In genomic region chr20:35316086-35316485, GRCh38 we compare ENCODE assay signal across 22 cellular contexts. TPM values are rescaled to one million over a fixed set of nuclear protein-coding genes. Genes with fewer than 3 reads are reported as not detected.
DNase-seq lines count a peak whose midpoint lies in the region; ATAC-seq, FAIRE-seq and TF ChIP-seq lines count a peak whose summit lies in the region.
"Had no signal": no experiment of that assay in that cellular context is flagged by ENCODE, and none has a peak within 500 bp of the region (broad histone marks: within the 10 kb centered on the region; RNA-seq: fewer than 3 reads in every experiment).

No MANE protein-coding gene starts in this region.

- intact Hi-C loops in activated CD8-positive, alpha-beta T cell treated with anti-CD3 and anti-CD28 coated beads for 36 hours (cut with micrococcal nuclease) = no loop called here

- no peak for DNase-seq in activated T-cell treated with anti-CD3 and anti-CD28 coated beads, Interleukin-2, amount 50 U/mL, for 72 hours
- DNase-seq in activated T-cell treated with anti-CD3 and anti-CD28 coated beads, Interleukin-2, amount 50 U/mL, for 1 hour = no peak
- no peak for DNase-seq in activated CD8-positive, alpha-beta T cell treated with anti-CD3 and anti-CD28 coated beads for 36 hours
- DNase-seq in keratinocyte (ENCODE audit: low read depth, low spot score) (no peak), GM12891 (ENCODE audit: insufficient read length, low spot score) (no peak)
- DNase-seq in stimulated activated effector memory CD8-positive, alpha-beta T cell treated with anti-CD3 and anti-CD28 coated beads, Interleukin-12 subunit alpha, Interleukin-12 subunit beta, amount 100 ng/mL, for 72 hours (ENCODE audit: low spot score in 2 of 2) = no peak
- DNase-seq: activated naive CD4-positive, alpha-beta T cell treated with Interleukin-2 at 50 U/mL for 16 hours; DND-41; erythroblast; left ventricle myocardium superior; NCI-H1105 treated with DMSO at 0.1 percent for 48 hours; NCI-H2107; NCI-H510A treated with DMSO at 0.1 percent for 48 hours; right lobe of liver; stimulated activated CD4-positive, alpha-beta T cell treated with anti-CD3 and anti-CD28 coated beads, Interleukin-2, amount 100 ng/mL, for 24 hours; stomach; upper lobe of right lung had no signal

- no peak overlapping the region for H3K9ac ChIP-seq in keratinocyte (ENCODE audit: control insufficient read depth, extremely low read depth, insufficient read depth, low read length)

- CTCF ChIA-PET in activated CD8-positive, alpha-beta T cell treated with anti-CD3 and anti-CD28 coated beads for 36 hours (lab: Charles Lee) = interaction anchor here (1.3 to 6.1 kb wide), 2 partner anchors 11 to 15 kb away, joined by 3 to 37 read pairs; no protein-coding TSS in a partner anchor

- H3K9me3 Mint-ChIP-seq in activated T-cell treated with anti-CD3 and anti-CD28 coated beads, Interleukin-2, amount 50 U/mL, for 72 hours = no peaks in the 10 kb centered on the region
- H3K9me3 Mint-ChIP-seq in activated CD8-positive, alpha-beta T cell treated with anti-CD3 and anti-CD28 coated beads for 36 hours = no peaks in the 10 kb centered on the region
- no peaks in the 10 kb centered on the region for H3K9me3 Mint-ChIP-seq in stimulated activated effector memory CD8-positive, alpha-beta T cell treated with anti-CD3 and anti-CD28 coated beads, Interleukin-12 subunit alpha, Interleukin-12 subunit beta, amount 100 ng/mL, for 72 hours
- H3K9me3 Mint-ChIP-seq: dendritic cell treated with granulocyte-macrophage colony-stimulating factor and Interleukin-4, amounts not matched to agents 40 ng/mL and 50 ng/mL, for 4 days had no signal

- no peak for TF ChIP-seq POLR2A in GM12891 (IDR thresholded peaks at IDR 0.05; ENCODE audit: low read depth, low read length)

- peak in 1 of 2 donors; percentile 19 for ATAC-seq in activated T-cell treated with anti-CD3 and anti-CD28 coated beads, Interleukin-2, amount 50 U/mL, for 72 hours (replicated peaks in 1 of 2)
- ATAC-seq in activated CD8-positive, alpha-beta T cell treated with anti-CD3 and anti-CD28 coated beads for 36 hours = no peak
- ATAC-seq in stimulated activated effector memory CD8-positive, alpha-beta T cell treated with anti-CD3 and anti-CD28 coated beads, Interleukin-12 subunit alpha, Interleukin-12 subunit beta, amount 100 ng/mL, for 72 hours = peak; percentile 51
- ATAC-seq in GM18909 (IDR thresholded peaks at IDR 0.05; ENCODE audit: poor library complexity, unreplicated experiment) = no peak
- ATAC-seq in GM21515 (IDR thresholded peaks at IDR 0.05; ENCODE audit: unreplicated experiment) = no peak
- ATAC-seq: HCT116, left ventricle myocardium superior had no signal

- H3K36me3 Mint-ChIP-seq in activated T-cell treated with anti-CD3 and anti-CD28 coated beads, Interleukin-2, amount 50 U/mL, for 72 hours (ENCODE audit: insufficient read depth in 2 of 2) = peaks cover 0 to under 1% of the 10 kb centered on the region in 2 donors
- H3K36me3 Mint-ChIP-seq in activated CD8-positive, alpha-beta T cell treated with anti-CD3 and anti-CD28 coated beads for 36 hours (ENCODE audit: low read depth) = peaks cover 21% of the 10 kb centered on the region
- H3K36me3 Mint-ChIP-seq in stimulated activated effector memory CD8-positive, alpha-beta T cell treated with anti-CD3 and anti-CD28 coated beads, Interleukin-12 subunit alpha, Interleukin-12 subunit beta, amount 100 ng/mL, for 72 hours = peaks cover 17% of the 10 kb centered on the region

- H4K20me1 ChIP-seq in keratinocyte (ENCODE audit: control insufficient read depth, extremely low read depth, insufficient read depth, low read length) = no peaks in the 10 kb centered on the region

- H3K27me3 ChIP-seq in keratinocyte (ENCODE audit: control insufficient read depth, extremely low read depth, insufficient read depth, low read length) = no peaks in the 10 kb centered on the region
- H3K27me3 ChIP-seq: right lobe of liver, stomach, upper lobe of right lung had no signal

- no peaks in the 10 kb centered on the region for H3K9me3 ChIP-seq in keratinocyte (ENCODE audit: control insufficient read depth, low read depth, low read length)
- H3K9me3 ChIP-seq: right lobe of liver, stomach, upper lobe of right lung had no signal

- peaks cover 75% of the 10 kb centered on the region for H3K4me1 Mint-ChIP-seq in activated T-cell treated with anti-CD3 and anti-CD28 coated beads, Interleukin-2, amount 50 U/mL, for 72 hours (ENCODE audit: low read depth)
- peaks cover 50% of the 10 kb centered on the region for H3K4me1 Mint-ChIP-seq in activated CD8-positive, alpha-beta T cell treated with anti-CD3 and anti-CD28 coated beads for 36 hours (ENCODE audit: low read depth)
- peaks cover 53% of the 10 kb centered on the region for H3K4me1 Mint-ChIP-seq in stimulated activated effector memory CD8-positive, alpha-beta T cell treated with anti-CD3 and anti-CD28 coated beads, Interleukin-12 subunit alpha, Interleukin-12 subunit beta, amount 100 ng/mL, for 72 hours

- H3K27ac Mint-ChIP-seq in activated T-cell treated with anti-CD3 and anti-CD28 coated beads, Interleukin-2, amount 50 U/mL, for 72 hours = peak overlapping the region; percentile 58
- peak overlapping the region; percentile 2 for H3K27ac Mint-ChIP-seq in activated CD8-positive, alpha-beta T cell treated with anti-CD3 and anti-CD28 coated beads for 36 hours
- peak overlapping the region; percentile 74 for H3K27ac Mint-ChIP-seq in stimulated activated effector memory CD8-positive, alpha-beta T cell treated with anti-CD3 and anti-CD28 coated beads, Interleukin-12 subunit alpha, Interleukin-12 subunit beta, amount 100 ng/mL, for 72 hours

- no peaks in the 10 kb centered on the region for H3K9me1 ChIP-seq in keratinocyte (ENCODE audit: control insufficient read depth, extremely low read depth, insufficient read depth, low read length)

- no peak for TF ChIP-seq CTCF in activated CD8-positive, alpha-beta T cell treated with anti-CD3 and anti-CD28 coated beads for 36 hours (IDR thresholded peaks at IDR 0.05)
- TF ChIP-seq CTCF in keratinocyte (optimal IDR thresholded peaks at IDR 0.05 in 1 of 3, IDR thresholded peaks at IDR 0.05 in 1 of 3, conservative IDR thresholded peaks at IDR 0.05 in 1 of 3; ENCODE audit: extremely low read depth in 1 of 3, insufficient read depth in 2 of 3, low read length in 3 of 3) = no peak

- FAIRE-seq in keratinocyte (lab: Jason Lieb, UNC) = peak; percentile 64
- no peak for FAIRE-seq in GM12891 (lab: Jason Lieb, UNC)

- H3K27ac ChIP-seq in keratinocyte (ENCODE audit: control insufficient read depth, insufficient read depth, low read length) = no peak overlapping the region
- H3K27ac ChIP-seq: right lobe of liver, upper lobe of right lung had no signal

- H3K36me3 ChIP-seq in keratinocyte (ENCODE audit: control insufficient read depth in 2 of 2, extremely low read depth in 1 of 2, insufficient read depth in 2 of 2, low read length in 2 of 2) = peaks cover 0 to 8% of the 10 kb centered on the region in 2 experiments
- H3K36me3 ChIP-seq: right lobe of liver, upper lobe of right lung had no signal

- no peak overlapping the region for H3K4me3 Mint-ChIP-seq in activated T-cell treated with anti-CD3 and anti-CD28 coated beads, Interleukin-2, amount 50 U/mL, for 72 hours
- H3K4me3 Mint-ChIP-seq in activated CD8-positive, alpha-beta T cell treated with anti-CD3 and anti-CD28 coated beads for 36 hours = no peak overlapping the region
- no peak overlapping the region for H3K4me3 Mint-ChIP-seq in stimulated activated effector memory CD8-positive, alpha-beta T cell treated with anti-CD3 and anti-CD28 coated beads, Interleukin-12 subunit alpha, Interleukin-12 subunit beta, amount 100 ng/mL, for 72 hours
- H3K4me3 Mint-ChIP-seq: dendritic cell treated with granulocyte-macrophage colony-stimulating factor and Interleukin-4, amounts not matched to agents 40 ng/mL and 50 ng/mL, for 4 days had no signal

- POLR2A ChIA-PET in activated CD8-positive, alpha-beta T cell treated with anti-CD3 and anti-CD28 coated beads for 36 hours (lab: Charles Lee) = no interaction called here

- H2AFZ ChIP-seq in keratinocyte (ENCODE audit: control insufficient read depth, low read length) = no peak overlapping the region

- no peak overlapping the region for H3K4me2 ChIP-seq in keratinocyte (ENCODE audit: control insufficient read depth, extremely low read depth, insufficient read depth, low read depth, low read length)

- peaks cover 72% of the 10 kb centered on the region for H3K4me1 ChIP-seq in keratinocyte (ENCODE audit: control insufficient read depth, extremely low read depth, insufficient read depth, low read length)
- H3K4me1 ChIP-seq: upper lobe of right lung had no signal

- no peak overlapping the region for H3K4me3 ChIP-seq in keratinocyte (ENCODE audit: control insufficient read depth in 2 of 3, extremely low read depth in 1 of 3, insufficient read depth in 2 of 3, low read depth in 1 of 3, low read length in 3 of 3)
- H3K4me3 ChIP-seq: right lobe of liver, stomach, upper lobe of right lung had no signal

- no peaks in the 10 kb centered on the region for H3K27me3 Mint-ChIP-seq in activated T-cell treated with anti-CD3 and anti-CD28 coated beads, Interleukin-2, amount 50 U/mL, for 72 hours (ENCODE audit: low read depth)
- H3K27me3 Mint-ChIP-seq in activated CD8-positive, alpha-beta T cell treated with anti-CD3 and anti-CD28 coated beads for 36 hours = no peaks in the 10 kb centered on the region
- H3K27me3 Mint-ChIP-seq: dendritic cell treated with granulocyte-macrophage colony-stimulating factor and Interleukin-4, amounts not matched to agents 40 ng/mL and 50 ng/mL, for 4 days had no signal

- dilution Hi-C loops in keratinocyte (cut with MboI; ENCODE audit: extremely low pct_ligation_motif_present, low sequenced_read_pairs) = no loop called here

- no peaks in the 10 kb centered on the region for H3K79me2 ChIP-seq in keratinocyte (ENCODE audit: control insufficient read depth, insufficient read depth, low read length)

RNA-seq across cellular contexts. Expression of gene FAM83C, which starts 23.9 kb away (rescaled TPM):
- not detected for total RNA-seq in activated T-cell treated with anti-CD3 and anti-CD28 coated beads, Interleukin-2, amount 50 U/mL, for 72 hours
- total RNA-seq in activated CD8-positive, alpha-beta T cell treated with anti-CD3 and anti-CD28 coated beads for 36 hours = not detected
- 12.4 to 23.0 TPM (median 12.6 TPM) in 3 replicates for polyA plus RNA-seq in keratinocyte
- polyA plus RNA-seq in keratinocyte (2011; ENCODE audit: low read depth) = 13.8 TPM
- 16.3 and 27.7 TPM in 2 replicates for polyA plus RNA-seq in keratinocyte (2011; cell fraction: cytosol; rRNA removed)
- polyA plus RNA-seq in keratinocyte (2011; cell fraction: nucleus; rRNA removed) = 27.1 and 29.7 TPM in 2 replicates
- 18.4 and 33.5 TPM in 2 replicates for polyA plus RNA-seq in keratinocyte (2012; ENCODE audit: low replicate concordance)
- polyA minus RNA-seq in keratinocyte = 12.4 to 19.8 TPM (median 19.5 TPM) in 3 replicates
- 31.1 TPM for polyA minus RNA-seq in keratinocyte (2011; cell fraction: cytosol; rRNA and poly(A)+ RNA removed)
- polyA minus RNA-seq in keratinocyte (2011; cell fraction: nucleus; rRNA and poly(A)+ RNA removed) = 17.6 and 20.9 TPM in 2 replicates
- 0.06 TPM for polyA plus RNA-seq in GM12891 (2012; ENCODE audit: low read depth, missing spikeins)
- total RNA-seq: left ventricle myocardium superior; right lobe of liver; stomach; T-helper 1 cell treated with Interleukin-12 subunit alpha and Interleukin-12 subunit beta and Interleukin-4 antibody, amounts not matched to agents 30 ng/mL and 1 ng/mL, for 36 hours; upper lobe of right lung had no signal

RNA-seq across cellular contexts. Expression of gene EIF6, which starts 31.5 kb away (rescaled TPM):
- total RNA-seq in activated T-cell treated with anti-CD3 and anti-CD28 coated beads, Interleukin-2, amount 50 U/mL, for 72 hours = 100 to 1,000 TPM; 127 to 129 TPM
- total RNA-seq in activated CD8-positive, alpha-beta T cell treated with anti-CD3 and anti-CD28 coated beads for 36 hours = 100 to 1,000 TPM; 132 to 144 TPM
- 206 to 285 TPM (median 283 TPM) in 3 replicates for polyA plus RNA-seq in keratinocyte
- polyA plus RNA-seq in keratinocyte (2011; ENCODE audit: low read depth) = 56.4 TPM
- polyA plus RNA-seq in keratinocyte (2011; cell fraction: cytosol; rRNA removed) = 195 and 208 TPM in 2 replicates
- polyA plus RNA-seq in keratinocyte (2011; cell fraction: nucleus; rRNA removed) = 221 and 270 TPM in 2 replicates
- polyA plus RNA-seq in keratinocyte (2012; ENCODE audit: low replicate concordance) = 232 and 273 TPM in 2 replicates
- 189 to 430 TPM (median 235 TPM) in 3 replicates for polyA minus RNA-seq in keratinocyte
- polyA minus RNA-seq in keratinocyte (2011; cell fraction: cytosol; rRNA and poly(A)+ RNA removed) = 195 TPM
- 48.1 and 50.7 TPM in 2 replicates for polyA minus RNA-seq in keratinocyte (2011; cell fraction: nucleus; rRNA and poly(A)+ RNA removed)
- 88.4 TPM for polyA plus RNA-seq in GM12891 (2012; ENCODE audit: low read depth, missing spikeins)

RNA-seq across cellular contexts. Expression of gene MMP24OS, which starts 38.2 kb away (rescaled TPM):
- 10 to 100 TPM; 41.6 to 44.2 TPM for total RNA-seq in activated T-cell treated with anti-CD3 and anti-CD28 coated beads, Interleukin-2, amount 50 U/mL, for 72 hours
- total RNA-seq in activated CD8-positive, alpha-beta T cell treated with anti-CD3 and anti-CD28 coated beads for 36 hours = 10 to 100 TPM; 46.6 to 48.4 TPM
- polyA plus RNA-seq in keratinocyte = 19.5 to 31.9 TPM (median 24.7 TPM) in 3 replicates
- polyA plus RNA-seq in keratinocyte (2011; ENCODE audit: low read depth) = 19.8 TPM
- polyA plus RNA-seq in keratinocyte (2011; cell fraction: cytosol; rRNA removed) = 24.9 and 48.3 TPM in 2 replicates
- polyA plus RNA-seq in keratinocyte (2011; cell fraction: nucleus; rRNA removed) = 19.7 and 29.9 TPM in 2 replicates
- polyA plus RNA-seq in keratinocyte (2012; ENCODE audit: low replicate concordance) = 38.8 and 70.6 TPM in 2 replicates
- polyA minus RNA-seq in keratinocyte = 14.7 to 45.1 TPM (median 22.5 TPM) in 3 replicates
- polyA minus RNA-seq in keratinocyte (2011; cell fraction: cytosol; rRNA and poly(A)+ RNA removed) = 108 TPM
- 11.2 and 14.0 TPM in 2 replicates for polyA minus RNA-seq in keratinocyte (2011; cell fraction: nucleus; rRNA and poly(A)+ RNA removed)
- 31.0 TPM for polyA plus RNA-seq in GM12891 (2012; ENCODE audit: low read depth, missing spikeins)

Comparison
In these comparisons a context has a peak if more than half of its experiments do, and no peak if none do; other contexts are left out.
1. H3K27ac Mint-ChIP-seq: peak in every context shown above with its lines; median percentile 74 in stimulated activated effector memory CD8-positive, alpha-beta T cell treated with anti-CD3 and anti-CD28 coated beads, Interleukin-12 subunit alpha, Interleukin-12 subunit beta, amount 100 ng/mL, for 72 hours; 58 in activated T-cell treated with anti-CD3 and anti-CD28 coated beads, Interleukin-2, amount 50 U/mL, for 72 hours; 2 in activated CD8-positive, alpha-beta T cell treated with anti-CD3 and anti-CD28 coated beads for 36 hours.